14 cellular contexts compared by ENCODE assay signal in the genomic region with DNA sequence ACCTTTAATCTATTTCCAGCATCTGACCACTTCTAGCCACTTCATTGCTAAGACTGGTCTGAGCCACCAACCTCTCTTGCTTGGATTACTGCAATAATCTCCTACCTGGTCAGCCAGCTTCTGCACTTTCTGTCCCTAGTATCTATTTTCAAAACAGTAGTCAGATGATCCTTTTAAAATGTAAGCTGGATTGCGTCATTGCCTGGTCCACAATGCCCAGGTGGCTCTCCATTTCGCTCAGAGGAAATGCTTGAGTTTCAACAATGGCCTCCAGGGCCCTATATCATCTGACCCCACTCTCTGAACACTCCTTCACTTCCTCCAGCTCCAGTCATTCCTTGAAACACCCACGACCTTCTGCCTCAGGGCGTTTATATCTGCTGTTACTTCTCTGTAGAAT. TPM values are rescaled to one million over a fixed set of nuclear protein-coding genes. Genes with fewer than 3 reads are reported as not detected.
A peak's percentile ranks its signal among the peaks of the same experiment; 100 is the strongest.
DNase-seq lines count a peak whose midpoint lies in the region; ATAC-seq and TF ChIP-seq lines count a peak whose summit lies in the region.
"Had no signal": no experiment of that assay in that cellular context is flagged by ENCODE, and none has a peak within 500 bp of the region (broad histone marks: within the 10 kb centered on the region; RNA-seq: fewer than 3 reads in every experiment).

No MANE protein-coding gene starts in this region.

- peak; percentile 6 for DNase-seq in activated CD4-positive, alpha-beta T cell treated with anti-CD3 and anti-CD28 coated beads for 36 hours
- DNase-seq in activated CD4-positive, alpha-beta T cell treated with anti-CD3 and anti-CD28 coated beads, Interleukin-2, amount 10 ng/mL, durations not matched to agents 24 days and 14 days = no peak
- DNase-seq in NCI-H2107 (lab: John Stamatoyannopoulos, UW) = peak; percentile 25
- peak; percentile 45 to 51 for DNase-seq in gastrocnemius medialis
- no peak for DNase-seq in C1 segment of cervical spinal cord (lab: John Stamatoyannopoulos, UW)
- no peak for DNase-seq in RKO (ENCODE audit: low spot score)
- DNase-seq in chondrocyte (ENCODE audit: low spot score) = no peak
- DNase-seq: activated effector memory CD4-positive, alpha-beta T cell treated with anti-CD3 and anti-CD28 coated beads, Interleukin-2, amount 50 U/mL, for 16 hours; central memory CD4-positive, alpha-beta T cell; stimulated activated CD4-positive, alpha-beta T cell treated with anti-CD3 and anti-CD28 coated beads, Interleukin-2, amount 100 ng/mL, for 24 hours had no signal

- ATAC-seq in activated CD4-positive, alpha-beta T cell treated with anti-CD3 and anti-CD28 coated beads for 36 hours = no peak
- ATAC-seq in HG02763 (IDR thresholded peaks at IDR 0.05; ENCODE audit: unreplicated experiment) (peak; percentile 58), gastrocnemius medialis (peak; percentile 37 to 51)

- TF ChIP-seq CTCF in gastrocnemius medialis (IDR thresholded peaks at IDR 0.05 in 4 of 5, conservative IDR thresholded peaks at IDR 0.05 in 1 of 5) = no peak
- TF ChIP-seq CTCF in chondrocyte (IDR thresholded peaks at IDR 0.05) = no peak

- H3K4me1 ChIP-seq in gastrocnemius medialis = peaks cover 36 to 54% of the 10 kb centered on the region in 2 donors

- H3K27me3 ChIP-seq in gastrocnemius medialis = no peaks in the 10 kb centered on the region

- intact Hi-C loops in activated CD4-positive, alpha-beta T cell treated with anti-CD3 and anti-CD28 coated beads for 36 hours (cut with DNase I, micrococcal nuclease) = no loop called here
- intact Hi-C loops in activated CD4-positive, alpha-beta T cell treated with anti-CD3 and anti-CD28 coated beads, Interleukin-2, amount 10 ng/mL, durations not matched to agents 24 days and 14 days (cut with micrococcal nuclease) = no loop called here
- intact Hi-C loops in gastrocnemius medialis (cut with DNase I; ENCODE audit: low total_unique reads) = loop anchor here (5.0 to 10.0 kb wide), 3 partner anchors 170 to 1532 kb away; a partner anchor contains a TSS

- TF ChIP-seq POLR2A in gastrocnemius medialis (IDR thresholded peaks at IDR 0.05) = no peak

- H3K36me3 ChIP-seq in gastrocnemius medialis = no peaks in the 10 kb centered on the region

- H3K27me3 Mint-ChIP-seq in activated CD4-positive, alpha-beta T cell treated with anti-CD3 and anti-CD28 coated beads for 36 hours = peaks cover 13% of the 10 kb centered on the region
- H3K27me3 Mint-ChIP-seq in activated CD4-positive, alpha-beta T cell treated with anti-CD3 and anti-CD28 coated beads, Interleukin-2, amount 10 ng/mL, durations not matched to agents 24 days and 14 days = peaks cover 2% of the 10 kb centered on the region
- H3K27me3 Mint-ChIP-seq in chondrocyte (ENCODE audit: low read depth) = peaks cover 6% of the 10 kb centered on the region

- POLR2A ChIA-PET in activated CD4-positive, alpha-beta T cell treated with anti-CD3 and anti-CD28 coated beads for 36 hours (lab: Charles Lee) = interaction anchor here (0.7 kb wide), 1 partner anchor 1800 kb away, joined by 7 read pairs; no protein-coding TSS in a partner anchor

- no peaks in the 10 kb centered on the region for H3K36me3 Mint-ChIP-seq in activated CD4-positive, alpha-beta T cell treated with anti-CD3 and anti-CD28 coated beads for 36 hours (ENCODE audit: low read depth)
- H3K36me3 Mint-ChIP-seq in activated CD4-positive, alpha-beta T cell treated with anti-CD3 and anti-CD28 coated beads, Interleukin-2, amount 10 ng/mL, durations not matched to agents 24 days and 14 days (ENCODE audit: low read depth) = no peaks in the 10 kb centered on the region
- peaks cover 2% of the 10 kb centered on the region for H3K36me3 Mint-ChIP-seq in chondrocyte (ENCODE audit: low read depth)

- H3K9me3 Mint-ChIP-seq in activated CD4-positive, alpha-beta T cell treated with anti-CD3 and anti-CD28 coated beads for 36 hours (ENCODE audit: low read depth) = peaks cover 2% of the 10 kb centered on the region
- H3K9me3 Mint-ChIP-seq in activated CD4-positive, alpha-beta T cell treated with anti-CD3 and anti-CD28 coated beads, Interleukin-2, amount 10 ng/mL, durations not matched to agents 24 days and 14 days = no peaks in the 10 kb centered on the region
- peaks cover 12% of the 10 kb centered on the region for H3K9me3 Mint-ChIP-seq in chondrocyte (ENCODE audit: low read depth)

- in situ Hi-C loops in gastrocnemius medialis (cut with MboI; ENCODE audit: low sequenced_read_pairs in 4 of 4) = no loop called here

- no peaks in the 10 kb centered on the region for H3K4me1 Mint-ChIP-seq in activated CD4-positive, alpha-beta T cell treated with anti-CD3 and anti-CD28 coated beads for 36 hours
- no peaks in the 10 kb centered on the region for H3K4me1 Mint-ChIP-seq in activated CD4-positive, alpha-beta T cell treated with anti-CD3 and anti-CD28 coated beads, Interleukin-2, amount 10 ng/mL, durations not matched to agents 24 days and 14 days
- peaks cover 22% of the 10 kb centered on the region for H3K4me1 Mint-ChIP-seq in chondrocyte (ENCODE audit: low read depth)

- no peak overlapping the region for H3K4me3 ChIP-seq in gastrocnemius medialis

- H3K9me3 ChIP-seq in gastrocnemius medialis = no peaks in the 10 kb centered on the region

- peak overlapping the region; percentile 62 to 88 (median 80) for H3K27ac ChIP-seq in gastrocnemius medialis

- CTCF ChIA-PET in activated CD4-positive, alpha-beta T cell treated with anti-CD3 and anti-CD28 coated beads for 36 hours (lab: Charles Lee) = interaction anchor here (0.7 to 1.2 kb wide), 2 partner anchors 9 to 1256 kb away, joined by 3 to 5 read pairs; no protein-coding TSS in a partner anchor

- no peak overlapping the region for H3K4me3 Mint-ChIP-seq in activated CD4-positive, alpha-beta T cell treated with anti-CD3 and anti-CD28 coated beads for 36 hours
- H3K4me3 Mint-ChIP-seq in activated CD4-positive, alpha-beta T cell treated with anti-CD3 and anti-CD28 coated beads, Interleukin-2, amount 10 ng/mL, durations not matched to agents 24 days and 14 days = no peak overlapping the region
- H3K4me3 Mint-ChIP-seq in chondrocyte (ENCODE audit: unreplicated experiment) = no peak overlapping the region

- no peak overlapping the region for H3K27ac Mint-ChIP-seq in activated CD4-positive, alpha-beta T cell treated with anti-CD3 and anti-CD28 coated beads for 36 hours
- no peak overlapping the region for H3K27ac Mint-ChIP-seq in activated CD4-positive, alpha-beta T cell treated with anti-CD3 and anti-CD28 coated beads, Interleukin-2, amount 10 ng/mL, durations not matched to agents 24 days and 14 days
- no peak overlapping the region for H3K27ac Mint-ChIP-seq in chondrocyte (ENCODE audit: unreplicated experiment)

RNA-seq across cellular contexts. Expression of a gene that starts 2.3 kb away (rescaled TPM):
- not detected for total RNA-seq in activated CD4-positive, alpha-beta T cell treated with anti-CD3 and anti-CD28 coated beads for 36 hours
- not detected in 2 replicates for total RNA-seq in activated CD4-positive, alpha-beta T cell treated with anti-CD3 and anti-CD28 coated beads, Interleukin-2, amount 10 ng/mL, durations not matched to agents 24 days and 14 days
- total RNA-seq in gastrocnemius medialis = 10 to 100 TPM in 1 of 4 donors, 1 to 10 TPM in 3; 1.0 to 14.2 (median 1.7) TPM
- 0.10 TPM in 1 of 3 replicates, not detected in the others for total RNA-seq in chondrocyte
- total RNA-seq: Daoy, subcutaneous adipose tissue had no signal

RNA-seq across cellular contexts. Expression of a gene that starts 37.7 kb away (rescaled TPM):
- total RNA-seq in activated CD4-positive, alpha-beta T cell treated with anti-CD3 and anti-CD28 coated beads for 36 hours = not detected
- total RNA-seq in activated CD4-positive, alpha-beta T cell treated with anti-CD3 and anti-CD28 coated beads, Interleukin-2, amount 10 ng/mL, durations not matched to agents 24 days and 14 days = not detected in 2 replicates
- under 1 TPM in 2 of 4 donors, not detected in 2; 0.20 to 0.40 TPM for total RNA-seq in gastrocnemius medialis
- not detected in 3 replicates for total RNA-seq in chondrocyte
- total RNA-seq: A172, Daoy, subcutaneous adipose tissue had no signal

Comparison
In these comparisons a context has a peak if more than half of its experiments do, and no peak if none do; other contexts are left out.
1. DNase-seq: peak in activated CD4-positive, alpha-beta T cell treated with anti-CD3 and anti-CD28 coated beads for 36 hours (single experiment), NCI-H2107 (single experiment) and gastrocnemius medialis (2 of 2); none in activated CD4-positive, alpha-beta T cell treated with anti-CD3 and anti-CD28 coated beads, Interleukin-2, amount 10 ng/mL, durations not matched to agents 24 days and 14 days (single experiment), C1 segment of cervical spinal cord (0 of 14), RKO (single experiment) and chondrocyte (single experiment).